In genomic region chr2:88658890-88659881, GRCh38 we compare ENCODE assay signal across 8 cellular contexts. TPM values are rescaled to one million over a fixed set of nuclear protein-coding genes. Genes with fewer than 3 reads are reported as not detected.
A peak's percentile ranks its signal among the peaks of the same experiment; 100 is the strongest.
DNase-seq lines count a peak whose midpoint lies in the region; ATAC-seq and TF ChIP-seq lines count a peak whose summit lies in the region.
"Had no signal": no experiment of that assay in that cellular context is flagged by ENCODE, and none has a peak within 500 bp of the region (broad histone marks: within the 10 kb centered on the region; RNA-seq: fewer than 3 reads in every experiment).

No MANE protein-coding gene starts in this region.

- H3K4me1 ChIP-seq in upper lobe of right lung = peaks cover 5% of the 10 kb centered on the region

- no peak overlapping the region for H3K4me3 Mint-ChIP-seq in stimulated activated naive CD8-positive, alpha-beta T cell treated with anti-CD3 and anti-CD28 coated beads, Interleukin-15, amount 100 ng/mL, for 72 hours
- H3K4me3 Mint-ChIP-seq: IgD-negative memory B cell had no signal

- no peaks in the 10 kb centered on the region for H3K27me3 ChIP-seq in upper lobe of right lung

- H3K4me3 ChIP-seq in astrocyte of the spinal cord (ENCODE audit: low read depth, low read length) (no peak overlapping the region), upper lobe of right lung (no peak overlapping the region)

- H3K27me3 Mint-ChIP-seq in stimulated activated naive CD8-positive, alpha-beta T cell treated with anti-CD3 and anti-CD28 coated beads, Interleukin-15, amount 100 ng/mL, for 72 hours = no peaks in the 10 kb centered on the region
- H3K27me3 Mint-ChIP-seq: IgD-negative memory B cell had no signal

- H3K9me3 ChIP-seq in upper lobe of right lung = no peaks in the 10 kb centered on the region

- intact Hi-C loops in upper lobe of right lung (cut with DNase I) = no loop called here

- in situ Hi-C loops in astrocyte of the spinal cord (cut with HindIII; ENCODE audit: low sequenced_read_pairs) = no loop called here

- H3K4me1 Mint-ChIP-seq in stimulated activated naive CD8-positive, alpha-beta T cell treated with anti-CD3 and anti-CD28 coated beads, Interleukin-15, amount 100 ng/mL, for 72 hours = no peaks in the 10 kb centered on the region
- H3K4me1 Mint-ChIP-seq: IgD-negative memory B cell had no signal

- TF ChIP-seq CTCF in astrocyte of the spinal cord (IDR thresholded peaks at IDR 0.05; ENCODE audit: low read depth, low read length) = no peak
- no peak for TF ChIP-seq CTCF in upper lobe of right lung (IDR thresholded peaks at IDR 0.05)

- H3K9me3 Mint-ChIP-seq in stimulated activated naive CD8-positive, alpha-beta T cell treated with anti-CD3 and anti-CD28 coated beads, Interleukin-15, amount 100 ng/mL, for 72 hours = no peaks in the 10 kb centered on the region

- DNase-seq in LHCN-M2 (ENCODE audit: low read depth) (peak; percentile 87), astrocyte of the spinal cord (ENCODE audit: low read depth, low spot score) (peak; percentile 8), islet precursor cell (peak; percentile 65), upper lobe of right lung (no peak), NCI-H345 (lab: John Stamatoyannopoulos, UW) (no peak), UCSD-AML1 (lab: John Stamatoyannopoulos, UW; ENCODE audit: unreplicated experiment) (no peak)
- DNase-seq in stimulated activated naive CD8-positive, alpha-beta T cell treated with anti-CD3 and anti-CD28 coated beads, Interleukin-15, amount 100 ng/mL, for 72 hours = no peak

- H3K27ac Mint-ChIP-seq in stimulated activated naive CD8-positive, alpha-beta T cell treated with anti-CD3 and anti-CD28 coated beads, Interleukin-15, amount 100 ng/mL, for 72 hours = no peak overlapping the region

- no peaks in the 10 kb centered on the region for H3K36me3 ChIP-seq in upper lobe of right lung

- H3K27ac ChIP-seq in upper lobe of right lung = peak overlapping the region; percentile 8

- peak; percentile 56 for ATAC-seq in upper lobe of right lung
- ATAC-seq in stimulated activated naive CD8-positive, alpha-beta T cell treated with anti-CD3 and anti-CD28 coated beads, Interleukin-15, amount 100 ng/mL, for 72 hours = no peak

RNA-seq across cellular contexts. Expression of gene EIF2AK3, which starts 31.9 kb away (rescaled TPM):
- 10.3 and 11.1 TPM in 2 replicates for total RNA-seq in LHCN-M2 (2014; rRNA removed)
- 3.2 TPM for polyA plus RNA-seq in LHCN-M2 (2012)
- 23.4 TPM for total RNA-seq in upper lobe of right lung

RNA-seq across cellular contexts. Expression of gene RPIA, which starts 32.3 kb away (rescaled TPM):
- total RNA-seq in LHCN-M2 (2014; rRNA removed) = 6.6 and 8.0 TPM in 2 replicates
- 9.0 TPM for polyA plus RNA-seq in LHCN-M2 (2012)
- 17.5 TPM for total RNA-seq in upper lobe of right lung

Comparison
In these comparisons a context has a peak if more than half of its experiments do, and no peak if none do; other contexts are left out.
1. DNase-seq: peak in LHCN-M2 (single experiment), astrocyte of the spinal cord (single experiment) and islet precursor cell (single experiment); none in upper lobe of right lung (single experiment), NCI-H345 (single experiment), UCSD-AML1 (single experiment) and stimulated activated naive CD8-positive, alpha-beta T cell treated with anti-CD3 and anti-CD28 coated beads, Interleukin-15, amount 100 ng/mL, for 72 hours (0 of 2).